ENCODE assay signal across 3 cellular contexts in the genomic region with DNA sequence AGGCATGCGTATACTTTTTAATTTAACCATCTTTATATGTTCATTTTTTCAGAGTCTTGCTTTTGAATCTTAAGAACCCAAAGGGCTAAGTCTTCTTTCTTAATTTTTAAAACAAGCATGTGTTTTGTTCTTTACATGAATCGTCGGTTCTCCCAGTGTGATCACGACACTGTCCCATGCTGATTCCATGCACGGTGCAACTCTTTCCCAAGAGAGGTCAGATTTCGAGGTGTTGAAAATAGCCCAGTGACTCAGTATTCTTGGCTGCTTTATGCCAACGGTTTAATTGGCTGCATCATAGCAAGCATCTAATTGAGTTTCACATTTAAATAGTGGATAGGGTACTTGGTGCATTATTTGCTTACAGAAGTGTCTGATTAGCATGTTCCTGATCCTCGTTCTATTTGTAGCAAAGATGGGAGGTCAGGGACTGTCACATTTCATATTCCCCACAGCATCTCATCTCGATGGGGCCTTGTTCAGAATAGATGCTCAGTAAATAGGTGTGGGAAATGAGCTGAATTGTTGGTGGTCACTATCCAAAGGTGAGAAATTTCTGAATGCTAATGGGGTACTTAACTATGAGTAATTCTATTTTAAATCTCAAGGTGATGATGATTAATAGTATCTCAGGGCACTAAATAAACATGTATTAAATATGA.
TF ChIP-seq lines count a peak whose summit lies in the region.

No MANE protein-coding gene starts in this region.

TF ChIP-seq in A549, 52 proteins besides CTCF, POLR2A, EP300 and RAD21:
- TF ChIP-seq CHD4 (IDR thresholded peaks at IDR 0.05; ENCODE audit: borderline replicate concordance) (no peak), CEBPB (IDR thresholded peaks at IDR 0.05) (peak in 1 of 2 experiments; percentile 29; a peak in 1 of 4 replicates)

TF ChIP-seq in endothelial cell of umbilical vein, 7 proteins besides CTCF, POLR2A, EP300 and RAD21:
- TF ChIP-seq POLR2AphosphoS5 (IDR thresholded peaks at IDR 0.05; ENCODE audit: insufficient read depth, low read depth, low read length) (no peak), MYC (IDR thresholded peaks at IDR 0.05; ENCODE audit: low read depth, low read length) (no peak), FOS (IDR thresholded peaks at IDR 0.05; ENCODE audit: borderline replicate concordance, insufficient read depth, low read length) (peak; percentile 39), JUN (IDR thresholded peaks at IDR 0.05; ENCODE audit: borderline replicate concordance, insufficient read depth, insufficient read length, low read depth) (peak; percentile 31), EZH2 (IDR thresholded peaks at IDR 0.05; ENCODE audit: borderline replicate concordance, low read depth, low read length, severe bottlenecking) (no peak)

TF ChIP-seq in liver, 16 proteins besides CTCF, POLR2A, EP300 and RAD21:
- TF ChIP-seq SP1 (IDR thresholded peaks at IDR 0.05) (peak; percentile 14), TAF1 (conservative IDR thresholded peaks at IDR 0.05) (no peak), RXRA (IDR thresholded peaks at IDR 0.05) (peak; percentile 41 to 84), JUND (IDR thresholded peaks at IDR 0.05) (peak; percentile 85 to 89), HNF4A (conservative IDR thresholded peaks at IDR 0.05) (peak; percentile 62 to 87), GABPA (IDR thresholded peaks at IDR 0.05 in 1 of 2, conservative IDR thresholded peaks at IDR 0.05 in 1 of 2) (no peak), NR2F2 (IDR thresholded peaks at IDR 0.05) (peak; percentile 56), YY1 (IDR thresholded peaks at IDR 0.05) (no peak), EGR1 (IDR thresholded peaks at IDR 0.05; ENCODE audit: low read depth in 2 of 2) (no peak), FOXA1 (IDR thresholded peaks at IDR 0.05) (no peak)
- TF ChIP-seq, protein P1, sequence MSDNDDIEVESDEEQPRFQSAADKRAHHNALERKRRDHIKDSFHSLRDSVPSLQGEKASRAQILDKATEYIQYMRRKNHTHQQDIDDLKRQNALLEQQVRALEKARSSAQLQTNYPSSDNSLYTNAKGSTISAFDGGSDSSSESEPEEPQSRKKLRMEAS (IDR thresholded peaks at IDR 0.05) = peak; percentile 42
- TF ChIP-seq, protein P2, sequence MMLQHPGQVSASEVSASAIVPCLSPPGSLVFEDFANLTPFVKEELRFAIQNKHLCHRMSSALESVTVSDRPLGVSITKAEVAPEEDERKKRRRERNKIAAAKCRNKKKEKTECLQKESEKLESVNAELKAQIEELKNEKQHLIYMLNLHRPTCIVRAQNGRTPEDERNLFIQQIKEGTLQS (IDR thresholded peaks at IDR 0.05) = peak; percentile 90
- TF ChIP-seq, protein P3, sequence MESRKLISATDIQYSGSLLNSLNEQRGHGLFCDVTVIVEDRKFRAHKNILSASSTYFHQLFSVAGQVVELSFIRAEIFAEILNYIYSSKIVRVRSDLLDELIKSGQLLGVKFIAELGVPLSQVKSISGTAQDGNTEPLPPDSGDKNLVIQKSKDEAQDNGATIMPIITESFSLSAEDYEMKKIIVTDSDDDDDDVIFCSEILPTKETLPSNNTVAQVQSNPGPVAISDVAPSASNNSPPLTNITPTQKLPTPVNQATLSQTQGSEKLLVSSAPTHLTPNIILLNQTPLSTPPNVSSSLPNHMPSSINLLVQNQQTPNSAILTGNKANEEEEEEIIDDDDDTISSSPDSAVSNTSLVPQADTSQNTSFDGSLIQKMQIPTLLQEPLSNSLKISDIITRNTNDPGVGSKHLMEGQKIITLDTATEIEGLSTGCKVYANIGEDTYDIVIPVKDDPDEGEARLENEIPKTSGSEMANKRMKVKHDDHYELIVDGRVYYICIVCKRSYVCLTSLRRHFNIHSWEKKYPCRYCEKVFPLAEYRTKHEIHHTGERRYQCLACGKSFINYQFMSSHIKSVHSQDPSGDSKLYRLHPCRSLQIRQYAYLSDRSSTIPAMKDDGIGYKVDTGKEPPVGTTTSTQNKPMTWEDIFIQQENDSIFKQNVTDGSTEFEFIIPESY (IDR thresholded peaks at IDR 0.05) = no peak
TF ChIP-seq in liver: peak in this region for 7.
